8 cellular contexts compared by ENCODE assay signal in genomic region chr7:134885967-134886352, GRCh38.
DNase-seq lines count a peak whose midpoint lies in the region; ATAC-seq and TF ChIP-seq lines count a peak whose summit lies in the region.

No MANE protein-coding gene starts in this region.

- H3K27me3 ChIP-seq in gastrocnemius medialis, result no peaks in the 10 kb centered on the region

- no peaks in the 10 kb centered on the region for H3K36me3 Mint-ChIP-seq in stimulated activated effector memory CD8-positive, alpha-beta T cell treated with anti-CD3 and anti-CD28 coated beads, Interleukin-12 subunit alpha, Interleukin-12 subunit beta, amount 100 ng/mL, for 72 hours

- H3K4me1 Mint-ChIP-seq in stimulated activated effector memory CD8-positive, alpha-beta T cell treated with anti-CD3 and anti-CD28 coated beads, Interleukin-12 subunit alpha, Interleukin-12 subunit beta, amount 100 ng/mL, for 72 hours, result peaks cover under 1% of the 10 kb centered on the region

- peaks cover 6 to 8% of the 10 kb centered on the region in 2 donors for H3K4me1 ChIP-seq in gastrocnemius medialis

- H3K9me3 ChIP-seq in gastrocnemius medialis, result no peaks in the 10 kb centered on the region

- H3K4me3 Mint-ChIP-seq in stimulated activated effector memory CD8-positive, alpha-beta T cell treated with anti-CD3 and anti-CD28 coated beads, Interleukin-12 subunit alpha, Interleukin-12 subunit beta, amount 100 ng/mL, for 72 hours, result no peak overlapping the region

- no peaks in the 10 kb centered on the region for H3K36me3 ChIP-seq in gastrocnemius medialis

- peak; percentile 54 for DNase-seq in GM04503 (ENCODE audit: low read depth)
- peak; percentile 15 for DNase-seq in SIG-M5 (lab: John Stamatoyannopoulos, UW)
- DNase-seq in foreskin fibroblast, result peak; percentile 79 to 89
- no peak for DNase-seq in gastrocnemius medialis
- DNase-seq in UCSD-AML1 (lab: John Stamatoyannopoulos, UW; ENCODE audit: unreplicated experiment), result no peak
- no peak for DNase-seq in DMS79 (lab: John Stamatoyannopoulos, UW)
- DNase-seq in stimulated activated effector memory CD8-positive, alpha-beta T cell treated with anti-CD3 and anti-CD28 coated beads, Interleukin-12 subunit alpha, Interleukin-12 subunit beta, amount 100 ng/mL, for 72 hours (ENCODE audit: low spot score in 2 of 2), result no peak

- H3K27ac ChIP-seq in gastrocnemius medialis, result peak overlapping the region; percentile 20 to 62 (median 49)

- TF ChIP-seq CTCF in foreskin fibroblast (IDR thresholded peaks at IDR 0.05; ENCODE audit: low read depth, low read length) (no peak), gastrocnemius medialis (IDR thresholded peaks at IDR 0.05 in 4 of 5, conservative IDR thresholded peaks at IDR 0.05 in 1 of 5) (no peak)

- no peak overlapping the region for H3K27ac Mint-ChIP-seq in stimulated activated effector memory CD8-positive, alpha-beta T cell treated with anti-CD3 and anti-CD28 coated beads, Interleukin-12 subunit alpha, Interleukin-12 subunit beta, amount 100 ng/mL, for 72 hours

- intact Hi-C loops in gastrocnemius medialis (cut with DNase I; ENCODE audit: low total_unique reads), result no loop called here

- TF ChIP-seq POLR2A in gastrocnemius medialis (IDR thresholded peaks at IDR 0.05), result no peak

- no peaks in the 10 kb centered on the region for H3K9me3 Mint-ChIP-seq in stimulated activated effector memory CD8-positive, alpha-beta T cell treated with anti-CD3 and anti-CD28 coated beads, Interleukin-12 subunit alpha, Interleukin-12 subunit beta, amount 100 ng/mL, for 72 hours

- ATAC-seq in gastrocnemius medialis, result peak; percentile 59 to 69
- ATAC-seq in stimulated activated effector memory CD8-positive, alpha-beta T cell treated with anti-CD3 and anti-CD28 coated beads, Interleukin-12 subunit alpha, Interleukin-12 subunit beta, amount 100 ng/mL, for 72 hours, result no peak
- ATAC-seq in GM19455 (IDR thresholded peaks at IDR 0.05; ENCODE audit: unreplicated experiment), result no peak

- H3K4me3 ChIP-seq in foreskin fibroblast (ENCODE audit: low read depth in 1 of 2, low read length in 2 of 2) (peak overlapping the region in 1 of 2 donors; percentile 3), gastrocnemius medialis (no peak overlapping the region)

- in situ Hi-C loops in gastrocnemius medialis (cut with MboI; ENCODE audit: low sequenced_read_pairs in 4 of 4), result no loop called here

Comparison
In these comparisons a context has a peak if more than half of its experiments do, and no peak if none do; other contexts are left out.
1. DNase-seq: peak in GM04503 (single experiment), SIG-M5 (single experiment) and foreskin fibroblast (2 of 2); none in gastrocnemius medialis (0 of 2), UCSD-AML1 (single experiment), DMS79 (single experiment) and stimulated activated effector memory CD8-positive, alpha-beta T cell treated with anti-CD3 and anti-CD28 coated beads, Interleukin-12 subunit alpha, Interleukin-12 subunit beta, amount 100 ng/mL, for 72 hours (0 of 2).
2. ATAC-seq: peak in gastrocnemius medialis (2 of 2); none in stimulated activated effector memory CD8-positive, alpha-beta T cell treated with anti-CD3 and anti-CD28 coated beads, Interleukin-12 subunit alpha, Interleukin-12 subunit beta, amount 100 ng/mL, for 72 hours (single experiment) and GM19455 (single experiment).